ENCODE assay signal across 1 cellular context in genomic region chr3:98612996-98613517, GRCh38.
A peak's percentile ranks its signal among the peaks of the same experiment; 100 is the strongest.
TF ChIP-seq lines count a peak whose summit lies in the region.

No MANE protein-coding gene starts in this region.

TF ChIP-seq in GM12878, 131 proteins besides CTCF, POLR2A, EP300 and RAD21 (continued from another document and continues in another):
- TF ChIP-seq HSF1 (IDR thresholded peaks at IDR 0.05; ENCODE audit: low read depth, low read length) (no peak), E4F1 (IDR thresholded peaks at IDR 0.05; ENCODE audit: borderline replicate concordance, partially characterized antibody) (no peak), NFYA (IDR thresholded peaks at IDR 0.05; ENCODE audit: borderline replicate concordance, low read depth, low read length) (no peak), SMC3 (IDR thresholded peaks at IDR 0.05; ENCODE audit: borderline replicate concordance, low read length) (0 out of 2 replicates have a peak, but pooled peaks have one; percentile 23), STAT3 (IDR thresholded peaks at IDR 0.05; ENCODE audit: low read depth, low read length) (peak; percentile 38; the same call in 1 of the 2 replicates), CUX1 (IDR thresholded peaks at IDR 0.05; ENCODE audit: insufficient replicate concordance, low read depth, low read length) (peak; percentile 96), NFIC (IDR thresholded peaks at IDR 0.05; ENCODE audit: low read depth, low read length) (peak; percentile 80), SREBF2 (IDR thresholded peaks at IDR 0.05; ENCODE audit: low read length) (no peak), ETV6 (conservative IDR thresholded peaks at IDR 0.05 in 1 of 2, IDR thresholded peaks at IDR 0.05 in 1 of 2; ENCODE audit: borderline replicate concordance in 1 of 2, low read depth in 1 of 2) (peak in 1 of 2 experiments; percentile 70; a peak in 2 of 4 replicates), TCF12 (IDR thresholded peaks at IDR 0.05; ENCODE audit: low read depth, low read length) (peak; percentile 96), IRF4 (IDR thresholded peaks at IDR 0.05; ENCODE audit: low read depth, low read length) (peak; percentile 96), SKIL (IDR thresholded peaks at IDR 0.05; ENCODE audit: low read depth, poor library complexity, severe bottlenecking) (no peak), MTA3 (IDR thresholded peaks at IDR 0.05; ENCODE audit: borderline replicate concordance, low read length) (peak; percentile 41; the same call in 1 of the 2 replicates), CHD2 (IDR thresholded peaks at IDR 0.05; ENCODE audit: borderline replicate concordance, low read depth, low read length) (0 out of 2 replicates have a peak, but pooled peaks have one; percentile 63), ATF7 (IDR thresholded peaks at IDR 0.05; ENCODE audit: low read depth) (no peak), RELB (IDR thresholded peaks at IDR 0.05; ENCODE audit: low read depth) (peak; percentile 51; the same call in 1 of the 2 replicates), ELK1 (IDR thresholded peaks at IDR 0.05; ENCODE audit: low read depth, low read length) (no peak), JUND (IDR thresholded peaks at IDR 0.05; ENCODE audit: low read depth, low read length) (no peak), ZNF592 (IDR thresholded peaks at IDR 0.05) (no peak), CREM (IDR thresholded peaks at IDR 0.05; ENCODE audit: low read depth) (peak; percentile 46; the same call in 1 of the 2 replicates), RB1 (IDR thresholded peaks at IDR 0.05; ENCODE audit: borderline replicate concordance) (no peak), ESRRA (IDR thresholded peaks at IDR 0.05; ENCODE audit: low read length) (no peak), LARP7 (IDR thresholded peaks at IDR 0.05) (no peak), SP1 (IDR thresholded peaks at IDR 0.05; ENCODE audit: low read depth, low read length) (peak; percentile 64), CREB1 (IDR thresholded peaks at IDR 0.05; ENCODE audit: low read depth) (peak; percentile 38; the same call in 1 of the 2 replicates), ZNF207 (IDR thresholded peaks at IDR 0.05; ENCODE audit: borderline replicate concordance) (no peak), YY1 (IDR thresholded peaks at IDR 0.05; ENCODE audit: low read depth, low read length) (peak; percentile 92), GATAD2B (conservative IDR thresholded peaks at IDR 0.05; ENCODE audit: low read depth) (peak; percentile 100), HCFC1 (IDR thresholded peaks at IDR 0.05; ENCODE audit: low read length) (no peak), ASH2L (IDR thresholded peaks at IDR 0.05; ENCODE audit: borderline replicate concordance, low read depth) (no peak), BCL11A (IDR thresholded peaks at IDR 0.05; ENCODE audit: low read depth, low read length) (no peak), BCLAF1 (IDR thresholded peaks at IDR 0.05) (no peak), DPF2 (IDR thresholded peaks at IDR 0.05) (peak; percentile 74; the same call in 1 of the 2 replicates), MTA2 (IDR thresholded peaks at IDR 0.05; ENCODE audit: low read depth) (no peak; the same call in 1 of the 2 replicates)
